Comparison of ENCODE assay signal across 29 cellular contexts in genomic region chr20:19000071-19000470, GRCh38.
"Had no signal": no experiment of that assay in that cellular context is flagged by ENCODE, and none has a peak within 500 bp of the region (broad histone marks: within the 10 kb centered on the region; RNA-seq: fewer than 3 reads in every experiment).

No MANE protein-coding gene starts in this region.

- H3K27me3 ChIP-seq: neutrophil, pancreas, right lobe of liver, sigmoid colon, suprapubic skin, testis, tibial artery, transverse colon, upper lobe of right lung, uterus had no signal

- H3K4me3 Mint-ChIP-seq: naive thymus-derived CD8-positive, alpha-beta T cell; natural killer cell treated with Interleukin-12 subunit alpha and Interleukin-12 subunit beta and Interleukin-15 and Interleukin-18, amount 100 ng/mL, for 72 hours; nephron progenitor cell; neural crest cell; stimulated activated effector memory CD8-positive, alpha-beta T cell treated with anti-CD3 and anti-CD28 coated beads, Interleukin-12 subunit alpha, Interleukin-12 subunit beta, amount 100 ng/mL, for 72 hours; stimulated activated naive CD8-positive, alpha-beta T cell treated with anti-CD3 and anti-CD28 coated beads, Interleukin-15, amount 100 ng/mL, for 72 hours; type B pancreatic cell had no signal

- H3K36me3 ChIP-seq: neutrophil, pancreas, right lobe of liver, sigmoid colon, suprapubic skin, tibial artery, transverse colon, upper lobe of right lung, uterus had no signal

- H3K27me3 Mint-ChIP-seq: stimulated activated naive CD8-positive, alpha-beta T cell treated with anti-CD3 and anti-CD28 coated beads, Interleukin-15, amount 100 ng/mL, for 72 hours had no signal

- H3K9me3 Mint-ChIP-seq: natural killer cell treated with Interleukin-12 subunit alpha and Interleukin-12 subunit beta and Interleukin-15 and Interleukin-18, amount 100 ng/mL, for 72 hours; nephron progenitor cell; neural crest cell; stimulated activated effector memory CD8-positive, alpha-beta T cell treated with anti-CD3 and anti-CD28 coated beads, Interleukin-12 subunit alpha, Interleukin-12 subunit beta, amount 100 ng/mL, for 72 hours; stimulated activated naive CD8-positive, alpha-beta T cell treated with anti-CD3 and anti-CD28 coated beads, Interleukin-15, amount 100 ng/mL, for 72 hours; type B pancreatic cell had no signal

- DNase-seq: naive thymus-derived CD8-positive, alpha-beta T cell; nephron progenitor cell; nucleus accumbens; pancreas; psoas muscle; right cardiac atrium; right lobe of liver; sigmoid colon; small intestine; stimulated activated CD4-positive, alpha-beta T cell treated with anti-CD3 and anti-CD28 coated beads, Interleukin-15, amount 100 ng/mL, for 24 hours; stimulated activated CD4-positive, alpha-beta T cell treated with anti-CD3 and anti-CD28 coated beads, Interleukin-2, amount 100 ng/mL, for 24 hours; stimulated activated CD4-positive, alpha-beta T cell treated with anti-CD3 and anti-CD28 coated beads, Interleukin-2, amount 100 ng/mL, for 48 hours; stimulated activated CD4-positive, alpha-beta T cell treated with anti-CD3 and anti-CD28 coated beads, Interleukin-4, amount 100 ng/mL, for 24 hours; stimulated activated naive CD4-positive, alpha-beta T cell; stimulated activated naive CD8-positive, alpha-beta T cell treated with anti-CD3 and anti-CD28 coated beads, Interleukin-15, amount 100 ng/mL, for 72 hours; stimulated activated naive CD8-positive, alpha-beta T cell treated with anti-CD3 and anti-CD28 coated beads, Interleukin-15, Interleukin-2, amounts not matched to agents 100 U/mL and 50 U/mL, for 24 hours; substantia nigra; testis; tibial artery; transverse colon; upper lobe of right lung had no signal

- H3K4me1 Mint-ChIP-seq: naive thymus-derived CD8-positive, alpha-beta T cell; nephron progenitor cell; neural crest cell; stimulated activated effector memory CD8-positive, alpha-beta T cell treated with anti-CD3 and anti-CD28 coated beads, Interleukin-12 subunit alpha, Interleukin-12 subunit beta, amount 100 ng/mL, for 72 hours; stimulated activated naive CD8-positive, alpha-beta T cell treated with anti-CD3 and anti-CD28 coated beads, Interleukin-15, amount 100 ng/mL, for 72 hours had no signal

- H3K4me3 ChIP-seq: pancreas, psoas muscle, right lobe of liver, sigmoid colon, suprapubic skin, testis, tibial artery, transverse colon, upper lobe of right lung, uterus had no signal

- H3K36me3 Mint-ChIP-seq: naive thymus-derived CD8-positive, alpha-beta T cell; natural killer cell treated with Interleukin-12 subunit alpha and Interleukin-12 subunit beta and Interleukin-15 and Interleukin-18, amount 100 ng/mL, for 72 hours; stimulated activated effector memory CD8-positive, alpha-beta T cell treated with anti-CD3 and anti-CD28 coated beads, Interleukin-12 subunit alpha, Interleukin-12 subunit beta, amount 100 ng/mL, for 72 hours; type B pancreatic cell had no signal

- H3K27ac Mint-ChIP-seq: naive thymus-derived CD8-positive, alpha-beta T cell; natural killer cell treated with Interleukin-12 subunit alpha and Interleukin-12 subunit beta and Interleukin-15 and Interleukin-18, amount 100 ng/mL, for 72 hours; nephron progenitor cell; progenitor cell of endocrine pancreas; stimulated activated effector memory CD8-positive, alpha-beta T cell treated with anti-CD3 and anti-CD28 coated beads, Interleukin-12 subunit alpha, Interleukin-12 subunit beta, amount 100 ng/mL, for 72 hours; stimulated activated naive CD8-positive, alpha-beta T cell treated with anti-CD3 and anti-CD28 coated beads, Interleukin-15, amount 100 ng/mL, for 72 hours; type B pancreatic cell had no signal

- H3K27ac ChIP-seq: neutrophil, pancreas, psoas muscle, right lobe of liver, sigmoid colon, suprapubic skin, testis, tibial artery, transverse colon, upper lobe of right lung, uterus had no signal

- H3K9me3 ChIP-seq: neutrophil, pancreas, psoas muscle, right lobe of liver, sigmoid colon, suprapubic skin, testis, tibial artery, transverse colon, upper lobe of right lung, uterus had no signal

- H3K4me1 ChIP-seq: pancreas, psoas muscle, right lobe of liver, sigmoid colon, testis, tibial artery, transverse colon, upper lobe of right lung, uterus had no signal

- ATAC-seq: naive thymus-derived CD8-positive, alpha-beta T cell; natural killer cell treated with Interleukin-12 subunit alpha and Interleukin-12 subunit beta and Interleukin-15 and Interleukin-18, amount 100 ng/mL, for 72 hours; pancreas; psoas muscle; right cardiac atrium; right lobe of liver; stimulated activated effector memory CD8-positive, alpha-beta T cell treated with anti-CD3 and anti-CD28 coated beads, Interleukin-12 subunit alpha, Interleukin-12 subunit beta, amount 100 ng/mL, for 72 hours; stimulated activated naive CD8-positive, alpha-beta T cell treated with anti-CD3 and anti-CD28 coated beads, Interleukin-15, amount 100 ng/mL, for 72 hours; stimulated activated naive CD8-positive, alpha-beta T cell treated with anti-CD3 and anti-CD28 coated beads, Interleukin-15, Interleukin-2, amounts not matched to agents 100 U/mL and 50 U/mL, for 24 hours; upper lobe of right lung had no signal
